33 cellular contexts compared by ENCODE assay signal in genomic region chr3:165075695-165076094, GRCh38. TPM values are rescaled to one million over a fixed set of nuclear protein-coding genes. Genes with fewer than 3 reads are reported as not detected.
"Had no signal": no experiment of that assay in that cellular context is flagged by ENCODE, and none has a peak within 500 bp of the region (broad histone marks: within the 10 kb centered on the region; RNA-seq: fewer than 3 reads in every experiment).

No MANE protein-coding gene starts in this region.

- DNase-seq: activated B cell treated with CpG ODN at 0.5 μM for 24 hours; activated CD4-positive, alpha-beta memory T cell treated with anti-CD3 and anti-CD28 coated beads for 36 hours; activated CD4-positive, alpha-beta T cell treated with anti-CD3 and anti-CD28 coated beads for 4 hours; activated CD4-positive, alpha-beta T cell treated with anti-CD3 and anti-CD28 coated beads, Interleukin-2, amount 50 U/mL, for 1 hour; activated CD4-positive, CD25-positive, alpha-beta regulatory T cell treated with anti-CD3 and anti-CD28 coated beads, Interleukin-2, amount 50 U/mL, for 72 hours; activated CD8-positive, alpha-beta memory T cell treated with anti-CD3 and anti-CD28 coated beads, Interleukin-2, amount 50 U/mL, for 4 hours; activated gamma-delta T cell treated with Interleukin-2 at 50 U/mL for 16 hours; activated naive CD4-positive, alpha-beta T cell treated with anti-CD3 and anti-CD28 coated beads for 36 hours; activated T-cell treated with anti-CD3 and anti-CD28 coated beads for 4 hours; activated T-cell treated with anti-CD3 and anti-CD28 coated beads, Interleukin-2, amount 50 U/mL, for 4 hours; adrenal gland; body of pancreas; Karpas-422; KBM-7; NCI-H1105; NCI-H1417 treated with DMSO at 0.1 percent for 48 hours; NCI-H1930; NCI-H345; NCI-H524 treated with DMSO at 0.1 percent for 48 hours; NCI-H748 treated with DMSO at 0.1 percent for 48 hours; NK-92 treated with Interleukin-12 subunit alpha and Interleukin-12 subunit beta, amount 100 ng/mL, for 24 hours; PC-9; Right ventricle myocardium superior; SJCRH30 had no signal

- H3K36me3 ChIP-seq: adrenal gland, breast epithelium, SJCRH30 had no signal

- ATAC-seq: activated naive CD4-positive, alpha-beta T cell treated with anti-CD3 and anti-CD28 coated beads, Interleukin-2, amount 50 U/mL, for 72 hours; activated T-cell treated with anti-CD3 and anti-CD28 coated beads, Interleukin-2, amount 50 U/mL, for 4 hours; body of pancreas had no signal

- H3K4me1 ChIP-seq: adrenal gland, body of pancreas, breast epithelium, SJCRH30 had no signal

- H3K9me3 ChIP-seq: adrenal gland, body of pancreas, breast epithelium, SJCRH30 had no signal

- H3K27ac ChIP-seq: adrenal gland, body of pancreas, breast epithelium, PC-9, SJCRH30, SK-N-MC, VCaP had no signal

- H3K27me3 ChIP-seq: adrenal gland, body of pancreas, breast epithelium, SJCRH30 had no signal

- H3K4me3 ChIP-seq: adrenal gland, body of pancreas, breast epithelium, PC-9, SJCRH30, SK-N-MC had no signal

RNA-seq across cellular contexts. Expression of gene SI, which starts 2.6 kb away (rescaled TPM):
- total RNA-seq: activated B cell treated with CpG ODN at 0.5 μM for 24 hours; activated CD4-positive, alpha-beta memory T cell treated with anti-CD3 and anti-CD28 coated beads for 36 hours; activated naive CD4-positive, alpha-beta T cell treated with anti-CD3 and anti-CD28 coated beads for 36 hours; activated naive CD4-positive, alpha-beta T cell treated with anti-CD3 and anti-CD28 coated beads, Interleukin-2, amount 50 U/mL, for 72 hours; activated T-cell treated with anti-CD3 and anti-CD28 coated beads, Interleukin-2, amount 50 U/mL, for 4 hours; activated T-helper 1 cell treated with anti-CD3 and anti-CD28 coated beads, Interleukin-12 subunit alpha, Interleukin-12 subunit beta, Interleukin-2, Interleukin-4 antibody, amounts not matched to agents 30 ng/mL and 10 ng/mL and 1 ng/mL, durations not matched to agents 14 hours and 24 hours and 36 hours; adrenal gland; astrocyte; body of pancreas; breast epithelium; cardiac septum; MCF 10A; NCI-H460; PC-9; Right ventricle myocardium superior; SJCRH30 had no signal
